In genomic region chr12:124861492-124861891, GRCh38 we compare ENCODE assay signal across 9 cellular contexts. TPM values are rescaled to one million over a fixed set of nuclear protein-coding genes. Genes with fewer than 3 reads are reported as not detected.
DNase-seq lines count a peak whose midpoint lies in the region; ATAC-seq and FAIRE-seq lines count a peak whose summit lies in the region.
"Had no signal": no experiment of that assay in that cellular context is flagged by ENCODE, and none has a peak within 500 bp of the region (broad histone marks: within the 10 kb centered on the region; RNA-seq: fewer than 3 reads in every experiment).

No MANE protein-coding gene starts in this region.

- H3K36me3 Mint-ChIP-seq in activated T-helper 17 cell treated with anti-CD3 and anti-CD28 coated beads, Interleukin-2, amount 50 U/mL, for 72 hours (ENCODE audit: low read depth): no peaks in the 10 kb centered on the region

- DNase-seq in brain pericyte (ENCODE audit: low read depth, low spot score) (peak; percentile 58), left kidney (ENCODE audit: low read depth, low spot score) (peak; percentile 46), H7 (no peak), NCI-H2196 (lab: John Stamatoyannopoulos, UW; ENCODE audit: unreplicated experiment) (no peak)
- DNase-seq in stimulated activated CD4-positive, alpha-beta T cell treated with anti-CD3 and anti-CD28 coated beads, Interleukin-2, amount 100 ng/mL, for 48 hours: no peak
- DNase-seq: activated CD4-positive, alpha-beta T cell treated with anti-CD3 and anti-CD28 coated beads, Interleukin-2, amount 50 U/mL, for 4 hours had no signal

- no peak overlapping the region for H3K4me3 ChIP-seq in H7 (ENCODE audit: insufficient read depth, low read depth, low read length)

- ATAC-seq in HG02885 (IDR thresholded peaks at IDR 0.05; ENCODE audit: poor library complexity, unreplicated experiment): peak; percentile 24
- no peak for ATAC-seq in activated T-helper 17 cell treated with anti-CD3 and anti-CD28 coated beads, Interleukin-2, amount 50 U/mL, for 72 hours (replicated peaks)

- no peaks in the 10 kb centered on the region for H3K27me3 Mint-ChIP-seq in activated T-helper 17 cell treated with anti-CD3 and anti-CD28 coated beads, Interleukin-2, amount 50 U/mL, for 72 hours

- no peaks in the 10 kb centered on the region for H3K9me3 Mint-ChIP-seq in activated T-helper 17 cell treated with anti-CD3 and anti-CD28 coated beads, Interleukin-2, amount 50 U/mL, for 72 hours

- H3K4me3 Mint-ChIP-seq in activated T-helper 17 cell treated with anti-CD3 and anti-CD28 coated beads, Interleukin-2, amount 50 U/mL, for 72 hours: no peak overlapping the region

- H3K36me3 ChIP-seq in H7 (replicated peaks; ENCODE audit: control insufficient read depth, insufficient read depth, low read length): peaks cover 2% of the 10 kb centered on the region

- peaks cover 2% of the 10 kb centered on the region; the same call in 1 of the 2 replicates for H3K27me3 ChIP-seq in H7 (ENCODE audit: control insufficient read depth, insufficient read depth, low read length)

- peak; percentile 90 for FAIRE-seq in A204.1 (lab: Jason Lieb, UNC)

- H3K27ac Mint-ChIP-seq in activated T-helper 17 cell treated with anti-CD3 and anti-CD28 coated beads, Interleukin-2, amount 50 U/mL, for 72 hours: no peak overlapping the region

- H3K4me1 Mint-ChIP-seq in activated T-helper 17 cell treated with anti-CD3 and anti-CD28 coated beads, Interleukin-2, amount 50 U/mL, for 72 hours: no peaks in the 10 kb centered on the region

RNA-seq across cellular contexts. Expression of gene SCARB1, which starts 2.2 kb away (rescaled TPM):
- 44.9 and 45.1 TPM in 2 replicates for total RNA-seq in H7 (2014; rRNA removed; shearing (Covaris generic))
- total RNA-seq in activated T-helper 17 cell treated with anti-CD3 and anti-CD28 coated beads, Interleukin-2, amount 50 U/mL, for 72 hours: 10 to 100 TPM; 17.9 to 20.9 TPM

RNA-seq across cellular contexts. Expression of gene UBC, which starts 53.0 kb away (rescaled TPM):
- 1,051 and 1,131 TPM in 2 replicates for total RNA-seq in H7 (2014; rRNA removed; shearing (Covaris generic))
- 1,000 to 10,000 TPM in 1 of 2 donors, 100 to 1,000 TPM in 1; 955 to 1,030 TPM for total RNA-seq in activated T-helper 17 cell treated with anti-CD3 and anti-CD28 coated beads, Interleukin-2, amount 50 U/mL, for 72 hours

Comparison
In these comparisons a context has a peak if more than half of its experiments do, and no peak if none do; other contexts are left out.
1. DNase-seq: peak in brain pericyte (single experiment) and left kidney (single experiment); none in H7 (single experiment), NCI-H2196 (single experiment) and stimulated activated CD4-positive, alpha-beta T cell treated with anti-CD3 and anti-CD28 coated beads, Interleukin-2, amount 100 ng/mL, for 48 hours (0 of 2).